In genomic region chr1:27556435-27556780, GRCh38 we compare ENCODE assay signal across 8 cellular contexts. TPM values are rescaled to one million over a fixed set of nuclear protein-coding genes. Genes with fewer than 3 reads are reported as not detected.
DNase-seq lines count a peak whose midpoint lies in the region; ATAC-seq and TF ChIP-seq lines count a peak whose summit lies in the region.
"Had no signal": no experiment of that assay in that cellular context is flagged by ENCODE, and none has a peak within 500 bp of the region (broad histone marks: within the 10 kb centered on the region; RNA-seq: fewer than 3 reads in every experiment).

No MANE protein-coding gene starts in this region.

- no peaks in the 10 kb centered on the region for H3K9me3 ChIP-seq in IMR-90 (ENCODE audit: control insufficient read depth, insufficient read depth, low read length)

- H2AK9ac ChIP-seq in IMR-90 (replicated peaks; ENCODE audit: low read depth, low read length, poor library complexity): peak overlapping the region; percentile 79

- dilution Hi-C loops in IMR-90 (cut with HindIII; ENCODE audit: low sequenced_read_pairs, unreplicated experiment): no loop called here

- no peak overlapping the region for H3K14ac ChIP-seq in IMR-90 (replicated peaks; ENCODE audit: low read depth, low read length)

- H4K5ac ChIP-seq in IMR-90 (ENCODE audit: low read depth, low read length): no peak overlapping the region

- peak overlapping the region; percentile 36; the same call in 1 of the 2 replicates for H2BK20ac ChIP-seq in IMR-90 (ENCODE audit: low read depth, low read length)

- peak overlapping the region; percentile 8; the same call in 1 of the 2 replicates for H3K18ac ChIP-seq in IMR-90 (ENCODE audit: low read depth, low read length)

- peak overlapping the region; percentile 54 for H3K4me3 Mint-ChIP-seq in activated T-helper 1 cell treated with anti-CD3 and anti-CD28 coated beads, Interleukin-12 subunit alpha, Interleukin-12 subunit beta, Interleukin-2, Interleukin-4 antibody, amounts not matched to agents 30 ng/mL and 10 ng/mL and 1 ng/mL, durations not matched to agents 14 hours and 24 hours and 36 hours
- H3K4me3 Mint-ChIP-seq in stimulated activated naive B cell treated with anti-CD40 and anti-IgM and Interleukin-4, amounts not matched to agents 10 μg/mL and 1 μg/mL and 100 μg/mL, for 72 hours: peak overlapping the region; percentile 5 to 38

- peaks cover 10% of the 10 kb centered on the region for H3K9me1 ChIP-seq in IMR-90 (ENCODE audit: insufficient read depth, low read length)

- peaks cover 49% of the 10 kb centered on the region for H3K4me1 Mint-ChIP-seq in activated T-helper 1 cell treated with anti-CD3 and anti-CD28 coated beads, Interleukin-12 subunit alpha, Interleukin-12 subunit beta, Interleukin-2, Interleukin-4 antibody, amounts not matched to agents 30 ng/mL and 10 ng/mL and 1 ng/mL, durations not matched to agents 14 hours and 24 hours and 36 hours (ENCODE audit: low read depth)
- H3K4me1 Mint-ChIP-seq in stimulated activated naive B cell treated with anti-CD40 and anti-IgM and Interleukin-4, amounts not matched to agents 10 μg/mL and 1 μg/mL and 100 μg/mL, for 72 hours: peaks cover 29 to 43% of the 10 kb centered on the region in 2 donors

- peak overlapping the region; percentile 84 for H3K27ac Mint-ChIP-seq in activated T-helper 1 cell treated with anti-CD3 and anti-CD28 coated beads, Interleukin-12 subunit alpha, Interleukin-12 subunit beta, Interleukin-2, Interleukin-4 antibody, amounts not matched to agents 30 ng/mL and 10 ng/mL and 1 ng/mL, durations not matched to agents 14 hours and 24 hours and 36 hours
- peak overlapping the region; percentile 89 for H3K27ac Mint-ChIP-seq in stimulated activated naive B cell treated with anti-CD40 and anti-IgM and Interleukin-4, amounts not matched to agents 10 μg/mL and 1 μg/mL and 100 μg/mL, for 72 hours

- peaks cover 8 to 66% of the 10 kb centered on the region in 2 experiments for H3K79me1 ChIP-seq in IMR-90 (ENCODE audit: low read depth in 1 of 2, low read length in 2 of 2)

- H2AK5ac ChIP-seq in IMR-90 (ENCODE audit: low read depth, low read length): peak overlapping the region; percentile 91

- H3K36me3 Mint-ChIP-seq in activated T-helper 1 cell treated with anti-CD3 and anti-CD28 coated beads, Interleukin-12 subunit alpha, Interleukin-12 subunit beta, Interleukin-2, Interleukin-4 antibody, amounts not matched to agents 30 ng/mL and 10 ng/mL and 1 ng/mL, durations not matched to agents 14 hours and 24 hours and 36 hours (ENCODE audit: low read depth): peaks cover 5% of the 10 kb centered on the region
- peaks cover 3 to 9% of the 10 kb centered on the region in 2 donors for H3K36me3 Mint-ChIP-seq in stimulated activated naive B cell treated with anti-CD40 and anti-IgM and Interleukin-4, amounts not matched to agents 10 μg/mL and 1 μg/mL and 100 μg/mL, for 72 hours

- no peaks in the 10 kb centered on the region for H3K27me3 ChIP-seq in IMR-90 (ENCODE audit: control insufficient read depth, insufficient read depth, low read length)
- no peaks in the 10 kb centered on the region for H3K27me3 ChIP-seq in layer of hippocampus (ENCODE audit: control insufficient read depth, insufficient read depth, low read length)

- 0 out of 2 replicates have a peak overlapping the region, but pooled peaks have one; percentile 10 for H3K23ac ChIP-seq in IMR-90 (ENCODE audit: low read depth, low read length)

- peak overlapping the region; percentile 15; the same call in 1 of the 2 replicates for H3K27ac ChIP-seq in IMR-90 (ENCODE audit: insufficient read depth, low read length)
- H3K27ac ChIP-seq in layer of hippocampus (ENCODE audit: low read depth, low read length): peak overlapping the region; percentile 48

- no peak for DNase-seq in IMR-90
- DNase-seq in activated T-helper 1 cell treated with anti-CD3 and anti-CD28 coated beads, Interleukin-12 subunit alpha, Interleukin-12 subunit beta, Interleukin-2, Interleukin-4 antibody, amounts not matched to agents 30 ng/mL and 10 ng/mL and 1 ng/mL, durations not matched to agents 14 hours and 24 hours and 36 hours (ENCODE audit: low spot score): no peak
- DNase-seq in stimulated activated naive B cell treated with anti-CD40 and anti-IgM and Interleukin-4, amounts not matched to agents 10 μg/mL and 1 μg/mL and 100 μg/mL, for 72 hours: no peak
- no peak for DNase-seq in NCI-H2171 (lab: John Stamatoyannopoulos, UW)
- no peak for DNase-seq in stimulated activated CD4-positive, alpha-beta T cell treated with anti-CD3 and anti-CD28 coated beads, Interleukin-1b, Interleukin-23, amount 100 ng/mL, for 48 hours
- no peak for DNase-seq in COLO829 (ENCODE audit: low spot score)
- DNase-seq: NCI-H446 treated with DMSO at 0.1 percent for 48 hours had no signal

- no TSS peak for BruUV-seq in IMR-90 (replicated peaks; lab: Mats Ljungman, UMichigan)

- H3K4me3 ChIP-seq in IMR-90 (ENCODE audit: insufficient read depth, low read depth, low read length): no peak overlapping the region

- peak overlapping the region; percentile 18 for H2BK5ac ChIP-seq in IMR-90 (ENCODE audit: low read depth, low read length, poor library complexity, severe bottlenecking)

- no peak for TF ChIP-seq POLR2A in IMR-90 (IDR thresholded peaks at IDR 0.05; ENCODE audit: low read depth, low read length)

- no peak overlapping the region for H3K4me2 ChIP-seq in IMR-90 (ENCODE audit: low read depth, low read length)

- no peak for TF ChIP-seq RAD21 in IMR-90 (IDR thresholded peaks at IDR 0.05; ENCODE audit: low read length)

- H2BK120ac ChIP-seq in IMR-90 (ENCODE audit: low read depth, low read length): peak overlapping the region; percentile 32; the same call in 1 of the 2 replicates

- H4K8ac ChIP-seq in IMR-90 (ENCODE audit: low read depth in 2 of 2, low read length in 2 of 2): peak overlapping the region in 1 of 2 experiments; percentile 78; a peak in 1 of 4 replicates

- no peak overlapping the region for H3K56ac ChIP-seq in IMR-90 (ENCODE audit: extremely low read depth, insufficient read depth, low read length)

- in situ Hi-C loops in IMR-90 (cut with MboI; ENCODE audit: low sequenced_read_pairs): no loop called here

- WGBS in IMR-90 (ENCODE audit: extremely low coverage in 2 of 2, insufficient read length in 1 of 2), 2 experiments: no CpG with 5 or more reads among the region's 2 CpGs

- H4K20me1 ChIP-seq in IMR-90 (ENCODE audit: insufficient read depth, low read length): peaks cover 15% of the 10 kb centered on the region

- intact Hi-C loops in IMR-90 (cut with micrococcal nuclease): loop anchor here (2.0 to 5.0 kb wide), 3 partner anchors 46 to 259 kb away; no protein-coding TSS in a partner anchor
- intact Hi-C loops in activated T-helper 1 cell treated with anti-CD3 and anti-CD28 coated beads, Interleukin-12 subunit alpha, Interleukin-12 subunit beta, Interleukin-2, Interleukin-4 antibody, amounts not matched to agents 30 ng/mL and 10 ng/mL and 1 ng/mL, durations not matched to agents 14 hours and 24 hours and 36 hours (cut with micrococcal nuclease): loop anchor here (1.0 to 2.0 kb wide), 5 partner anchors 12 to 107 kb away; no protein-coding TSS in a partner anchor

- H3K9me3 Mint-ChIP-seq in activated T-helper 1 cell treated with anti-CD3 and anti-CD28 coated beads, Interleukin-12 subunit alpha, Interleukin-12 subunit beta, Interleukin-2, Interleukin-4 antibody, amounts not matched to agents 30 ng/mL and 10 ng/mL and 1 ng/mL, durations not matched to agents 14 hours and 24 hours and 36 hours: no peaks in the 10 kb centered on the region
- no peaks in the 10 kb centered on the region for H3K9me3 Mint-ChIP-seq in stimulated activated naive B cell treated with anti-CD40 and anti-IgM and Interleukin-4, amounts not matched to agents 10 μg/mL and 1 μg/mL and 100 μg/mL, for 72 hours

- peak overlapping the region; percentile 76 for H3K4ac ChIP-seq in IMR-90 (ENCODE audit: low read depth, low read length)

- peaks cover 28% of the 10 kb centered on the region for H3K4me1 ChIP-seq in IMR-90 (ENCODE audit: control insufficient read depth, insufficient read depth, low read length)

- CTCF ChIA-PET in IMR-90 (lab: Yijun Ruan, JAX): interaction anchor here (0.6 to 2.2 kb wide), 19 partner anchors 9 to 256 kb away, joined by 3 to 13 read pairs (median 4); partner anchors contain the start of gene AHDC1

- no peak for ATAC-seq in IMR-90 (ENCODE audit: low read depth)
- peak; percentile 2 to 5 for ATAC-seq in stimulated activated naive B cell treated with anti-CD40 and anti-IgM and Interleukin-4, amounts not matched to agents 10 μg/mL and 1 μg/mL and 100 μg/mL, for 72 hours (replicated peaks)

- H2BK15ac ChIP-seq in IMR-90 (ENCODE audit: low read depth, low read length): no peak overlapping the region

- peak overlapping the region; percentile 59 for H3K9ac ChIP-seq in IMR-90 (ENCODE audit: low read depth, low read length)

- POLR2A ChIA-PET in IMR-90 (lab: Charles Lee; ENCODE audit: unreplicated experiment): interaction anchor here (0.9 kb wide), 1 partner anchor 255 kb away, joined by 6 read pairs; no protein-coding TSS in a partner anchor

- peak overlapping the region; percentile 46 for H2AFZ ChIP-seq in IMR-90 (replicated peaks; ENCODE audit: low read length, poor library complexity)

- H3K27me3 Mint-ChIP-seq in activated T-helper 1 cell treated with anti-CD3 and anti-CD28 coated beads, Interleukin-12 subunit alpha, Interleukin-12 subunit beta, Interleukin-2, Interleukin-4 antibody, amounts not matched to agents 30 ng/mL and 10 ng/mL and 1 ng/mL, durations not matched to agents 14 hours and 24 hours and 36 hours (ENCODE audit: insufficient read depth): no peaks in the 10 kb centered on the region
- no peaks in the 10 kb centered on the region for H3K27me3 Mint-ChIP-seq in stimulated activated naive B cell treated with anti-CD40 and anti-IgM and Interleukin-4, amounts not matched to agents 10 μg/mL and 1 μg/mL and 100 μg/mL, for 72 hours

- peak overlapping the region; percentile 54; the same call in 1 of the 2 replicates for H4K91ac ChIP-seq in IMR-90 (ENCODE audit: insufficient read depth, low read depth, low read length)

- TF ChIP-seq CTCF in IMR-90 (conservative IDR thresholded peaks at IDR 0.05; ENCODE audit: low read depth, low read length): no peak

- H3K36me3 ChIP-seq in IMR-90 (ENCODE audit: control insufficient read depth, insufficient read depth, low read length): peaks cover 17% of the 10 kb centered on the region

TF ChIP-seq in IMR-90, 13 proteins besides CTCF, POLR2A, EP300 and RAD21 (continues in another document):
- no peak for TF ChIP-seq NFE2L2 (IDR thresholded peaks at IDR 0.05; ENCODE audit: low read depth, low read length)

RNA-seq across cellular contexts. Expression of gene AHDC1, which starts 47.5 kb away (rescaled TPM):
- total RNA-seq in IMR-90 (2012; rRNA removed): 1.7 and 2.0 TPM in 2 replicates
- polyA plus RNA-seq in IMR-90 (2012; rRNA removed): 11.6 and 16.1 TPM in 2 replicates
- 4.9 and 11.5 TPM in 2 replicates for polyA plus RNA-seq in IMR-90 (2012; cell fraction: cytosol; rRNA removed)
- 25.9 and 46.8 TPM in 2 replicates for polyA plus RNA-seq in IMR-90 (2012; cell fraction: nucleus; rRNA removed; ENCODE audit: low replicate concordance)
- total RNA-seq in activated T-helper 1 cell treated with anti-CD3 and anti-CD28 coated beads, Interleukin-12 subunit alpha, Interleukin-12 subunit beta, Interleukin-2, Interleukin-4 antibody, amounts not matched to agents 30 ng/mL and 10 ng/mL and 1 ng/mL, durations not matched to agents 14 hours and 24 hours and 36 hours: 33.7 and 33.9 TPM in 2 replicates

Comparison
In these comparisons a context has a peak if more than half of its experiments do, and no peak if none do; other contexts are left out.
1. RNA of gene AHDC1, which starts 47.5 kb away (total RNA-seq): 33.7 to 33.9 TPM in activated T-helper 1 cell treated with anti-CD3 and anti-CD28 coated beads, Interleukin-12 subunit alpha, Interleukin-12 subunit beta, Interleukin-2, Interleukin-4 antibody, amounts not matched to agents 30 ng/mL and 10 ng/mL and 1 ng/mL, durations not matched to agents 14 hours and 24 hours and 36 hours; 1.7 to 2.0 TPM in IMR-90; every median in the first group is over 10 times any median in the second.